Comparison of ENCODE assay signal across 16 cellular contexts in the genomic region with DNA sequence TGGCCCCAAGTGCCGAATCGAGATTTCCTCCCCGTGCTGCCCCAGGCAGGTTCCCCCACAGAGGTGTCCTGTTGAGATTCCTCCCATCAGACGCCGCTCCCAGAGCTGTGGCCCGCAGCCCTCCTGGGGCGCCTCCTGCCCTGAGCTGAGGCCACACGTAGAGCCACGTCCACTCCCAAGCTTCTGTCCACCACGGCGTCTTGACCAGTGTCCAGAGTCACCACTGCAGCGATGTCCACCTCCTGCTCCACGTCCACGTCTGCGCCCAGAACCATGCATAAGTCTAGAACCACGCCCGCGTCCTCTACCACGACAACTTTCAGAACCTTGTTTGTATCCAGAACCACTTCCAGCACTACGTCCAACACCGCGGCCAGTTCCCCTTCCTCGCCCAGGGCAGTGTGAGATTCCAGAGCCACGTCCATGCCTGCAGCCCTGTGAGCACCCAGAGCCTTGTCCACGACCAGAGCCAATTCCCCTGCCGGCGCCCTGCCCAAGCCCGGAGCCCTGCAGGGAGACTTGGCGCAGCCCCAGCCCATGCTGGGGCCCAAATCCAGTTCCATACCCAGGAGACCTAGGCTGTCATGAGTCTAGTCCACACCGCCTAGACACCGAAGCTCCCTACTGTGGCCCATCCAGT. TPM values are rescaled to one million over a fixed set of nuclear protein-coding genes. Genes with fewer than 3 reads are reported as not detected.
DNase-seq lines count a peak whose midpoint lies in the region; ATAC-seq and TF ChIP-seq lines count a peak whose summit lies in the region.
"Had no signal": no experiment of that assay in that cellular context is flagged by ENCODE, and none has a peak within 500 bp of the region (broad histone marks: within the 10 kb centered on the region; RNA-seq: fewer than 3 reads in every experiment).

No MANE protein-coding gene starts in this region.

- ATAC-seq in SK-N-SH treated with all-trans-retinoic acid at 6 μM for 48 hours (peak; percentile 17; the same call in 2 of the 3 replicates), Right ventricle myocardium inferior (no peak)
- ATAC-seq: A549, GM23338 had no signal

- H3K9ac ChIP-seq in SK-N-SH (no peak overlapping the region), neuronal stem cell (ENCODE audit: low read depth, low read length, poor library complexity) (no peak overlapping the region)

- H3K9me3 ChIP-seq in SK-N-SH (no peaks in the 10 kb centered on the region), left ventricle myocardium inferior (replicated peaks) (no peaks in the 10 kb centered on the region), neuronal stem cell (replicated peaks in 1 of 2; ENCODE audit: control insufficient read depth in 2 of 2, insufficient read depth in 1 of 2, low read depth in 1 of 2, low read length in 2 of 2) (peaks cover 0 to 52% of the 10 kb centered on the region in 2 donors)
- H3K9me3 ChIP-seq: A549, Caco-2 had no signal

- no peak for TF ChIP-seq CTCF in SK-N-SH (IDR thresholded peaks at IDR 0.05)
- TF ChIP-seq CTCF in left ventricle myocardium inferior (IDR thresholded peaks at IDR 0.05; ENCODE audit: borderline replicate concordance), result no peak

- POLR2A ChIA-PET in SK-N-SH (lab: Yijun Ruan, JAX), result interaction anchor here (0.6 kb wide), 1 partner anchor 219 kb away, joined by 3 read pairs; no protein-coding TSS in a partner anchor

- H3K4me2 ChIP-seq in SK-N-SH (no peak overlapping the region), neuronal stem cell (ENCODE audit: insufficient read depth, low read length, poor library complexity, severe bottlenecking) (no peak overlapping the region)
- H3K4me2 ChIP-seq: A549, GM23338 had no signal

- H4K91ac ChIP-seq in neuronal stem cell (ENCODE audit: low read depth, low read length, poor library complexity), result no peak overlapping the region

- DNase-seq in SK-N-SH (no peak), Right ventricle myocardium inferior (ENCODE audit: missing footprints) (peak; percentile 67), left ventricle myocardium inferior (no peak), neuronal stem cell (ENCODE audit: low spot score) (no peak), cortex of kidney (lab: John Stamatoyannopoulos, UW) (no peak)
- DNase-seq in stimulated activated CD4-positive, alpha-beta T cell treated with anti-CD3 and anti-CD28 coated beads, Interleukin-1b, Interleukin-23, amount 100 ng/mL, for 48 hours, result no peak
- DNase-seq: AML-193; Caco-2; CD4-positive, alpha-beta T cell; HCEC 1CT had no signal

- no peak overlapping the region for H2AFZ ChIP-seq in SK-N-SH (ENCODE audit: low read depth)
- peak overlapping the region; percentile 17 for H2AFZ ChIP-seq in neuronal stem cell (ENCODE audit: low read length)
- H2AFZ ChIP-seq: GM23338 had no signal

- H3K18ac ChIP-seq in neuronal stem cell (ENCODE audit: low read length), result no peak overlapping the region

- no peak overlapping the region for H3K27ac ChIP-seq in SK-N-SH (ENCODE audit: low read depth in 2 of 2, low read length in 1 of 2)
- no peak overlapping the region for H3K27ac ChIP-seq in left ventricle myocardium inferior (replicated peaks)
- H3K27ac ChIP-seq in neuronal stem cell (replicated peaks; ENCODE audit: low read length), result no peak overlapping the region
- H3K27ac ChIP-seq: 22Rv1, A549, C4-2B had no signal

- 27% methylated on average over 21 of the region's 31 CpGs for WGBS in SK-N-SH (ENCODE audit: low lambda C conversion rate)
- WGBS in neuronal stem cell (ENCODE audit: extremely low coverage in 2 of 2, insufficient read length in 2 of 2, insufficient replicate concordance in 1 of 2), 2 donors, result no CpG with 5 or more reads among the region's 31 CpGs

- H3K4me1 ChIP-seq in SK-N-SH (ENCODE audit: control insufficient read depth in 1 of 2, insufficient read depth in 2 of 2, low read depth in 1 of 2, low read length in 1 of 2), result no peaks in the 10 kb centered on the region
- H3K4me1 ChIP-seq in left ventricle myocardium inferior, result no peaks in the 10 kb centered on the region
- no peaks in the 10 kb centered on the region for H3K4me1 ChIP-seq in neuronal stem cell (ENCODE audit: control insufficient read depth in 2 of 2, insufficient read depth in 1 of 2, low read depth in 1 of 2, low read length in 2 of 2)
- H3K4me1 ChIP-seq: A549, Caco-2 had no signal

- H3K4me3 ChIP-seq in SK-N-SH (ENCODE audit: low read depth in 2 of 2, low read length in 1 of 2) (no peak overlapping the region), left ventricle myocardium inferior (no peak overlapping the region), neuronal stem cell (ENCODE audit: low read length in 2 of 2) (peak overlapping the region in 1 of 2 donors; percentile 65)
- H3K4me3 ChIP-seq: A549, GM23338 had no signal

- no peak overlapping the region for H2BK15ac ChIP-seq in neuronal stem cell (ENCODE audit: low read length)

- intact Hi-C loops in Right ventricle myocardium inferior (cut with DNase I) (no loop called here), left ventricle myocardium inferior (cut with micrococcal nuclease) (no loop called here)

- H2BK5ac ChIP-seq in neuronal stem cell (ENCODE audit: low read length), result no peak overlapping the region

- H3F3A ChIP-seq in SK-N-SH (replicated peaks; ENCODE audit: insufficient read depth), result no peaks in the 10 kb centered on the region

- H2BK120ac ChIP-seq in neuronal stem cell (ENCODE audit: low read depth, low read length), result no peak overlapping the region

- no peak overlapping the region for H3K14ac ChIP-seq in neuronal stem cell (ENCODE audit: low read length)

- H2AK5ac ChIP-seq in neuronal stem cell (ENCODE audit: low read depth, low read length), result no peak overlapping the region

- CTCF ChIA-PET in SK-N-SH (lab: Yijun Ruan, JAX), result no interaction called here

- TF ChIP-seq RAD21 in SK-N-SH (IDR thresholded peaks at IDR 0.05; ENCODE audit: low read length), result no peak

- peaks cover 28% of the 10 kb centered on the region; the same call in 1 of the 2 replicates for H3K27me3 ChIP-seq in SK-N-SH (ENCODE audit: insufficient read depth)
- peaks cover 17% of the 10 kb centered on the region for H3K27me3 ChIP-seq in left ventricle myocardium inferior (ENCODE audit: low read depth)
- H3K27me3 ChIP-seq in neuronal stem cell (ENCODE audit: control insufficient read depth in 3 of 3, insufficient read depth in 3 of 3, low read depth in 1 of 3, low read length in 3 of 3), result no peaks in the 10 kb centered on the region

- no peak overlapping the region for H4K8ac ChIP-seq in neuronal stem cell (ENCODE audit: low read depth, low read length)

- no peak overlapping the region for H2BK12ac ChIP-seq in neuronal stem cell (ENCODE audit: low read length)

- no peaks in the 10 kb centered on the region for H3K36me3 ChIP-seq in SK-N-SH (replicated peaks in 1 of 2; ENCODE audit: control insufficient read depth in 1 of 2, insufficient read depth in 2 of 2, low read length in 1 of 2)
- H3K36me3 ChIP-seq in left ventricle myocardium inferior, result no peaks in the 10 kb centered on the region
- no peaks in the 10 kb centered on the region for H3K36me3 ChIP-seq in neuronal stem cell (replicated peaks in 1 of 2; ENCODE audit: control insufficient read depth in 2 of 2, insufficient read depth in 2 of 2, low read length in 2 of 2)

- no peaks in the 10 kb centered on the region for H3K79me1 ChIP-seq in neuronal stem cell (ENCODE audit: low read depth, low read length)

- TF ChIP-seq EP300 in SK-N-SH (IDR thresholded peaks at IDR 0.05; ENCODE audit: borderline replicate concordance in 1 of 2, low read depth in 1 of 2, low read length in 1 of 2), result no peak

- H4K20me1 ChIP-seq in SK-N-SH (ENCODE audit: insufficient read depth), result no peaks in the 10 kb centered on the region

- H3K79me2 ChIP-seq in SK-N-SH (ENCODE audit: insufficient read depth), result no peaks in the 10 kb centered on the region

- no peak overlapping the region for H3K4ac ChIP-seq in neuronal stem cell (ENCODE audit: low read length)

- peak overlapping the region; percentile 13 for H3K23ac ChIP-seq in neuronal stem cell (ENCODE audit: low read depth, low read length, poor library complexity)

- no peaks in the 10 kb centered on the region for H3K9me2 ChIP-seq in SK-N-SH

TF ChIP-seq in SK-N-SH treated with all-trans-retinoic acid at 6 μM for 48 hours, 23 proteins besides CTCF, POLR2A, EP300 and RAD21 (continues in another document):
- TF ChIP-seq ESRRG (CRISPR knock-in tag; IDR thresholded peaks at IDR 0.05), result no peak
- TF ChIP-seq CSDC2 (CRISPR knock-in tag; IDR thresholded peaks at IDR 0.05), result no peak
- TF ChIP-seq OSR1 (CRISPR knock-in tag; IDR thresholded peaks at IDR 0.05), result no peak

TF ChIP-seq in SK-N-SH, 30 proteins besides CTCF, POLR2A, EP300 and RAD21 (continues in another document):
- TF ChIP-seq NFIC (IDR thresholded peaks at IDR 0.05; ENCODE audit: borderline replicate concordance), result no peak

RNA-seq across cellular contexts. Expression of gene KPRP, which starts 2.8 kb away (rescaled TPM):
- not detected in 2 replicates for polyA plus RNA-seq in SK-N-SH (2012; rRNA removed)
- not detected in 2 replicates for polyA plus RNA-seq in SK-N-SH (2012; cell fraction: cytosol; rRNA removed)
- polyA plus RNA-seq in SK-N-SH (2012; cell fraction: nucleus; rRNA removed), result not detected in 2 replicates
- total RNA-seq in Right ventricle myocardium inferior, result not detected
- not detected for total RNA-seq in left ventricle myocardium inferior
- not detected for polyA plus RNA-seq in neuronal stem cell (2013, experiment 1 of 2)
- not detected for polyA plus RNA-seq in neuronal stem cell (2013, experiment 2 of 2)
- total RNA-seq: Caco-2; CD4-positive, alpha-beta T cell; GM23338 had no signal
- polyA plus RNA-seq: A549, BJ, GM23338 had no signal

RNA-seq across cellular contexts. Expression of gene LCE1F, which starts 14.3 kb away (rescaled TPM):
- polyA plus RNA-seq in SK-N-SH (2012; rRNA removed), result not detected in 2 replicates
- polyA plus RNA-seq in SK-N-SH (2012; cell fraction: cytosol; rRNA removed), result not detected in 2 replicates
- polyA plus RNA-seq in SK-N-SH (2012; cell fraction: nucleus; rRNA removed), result not detected in 2 replicates
- not detected for total RNA-seq in Right ventricle myocardium inferior
- total RNA-seq in left ventricle myocardium inferior, result not detected
- polyA plus RNA-seq in neuronal stem cell (2013, experiment 1 of 2), result not detected
- not detected for polyA plus RNA-seq in neuronal stem cell (2013, experiment 2 of 2)
- total RNA-seq: Caco-2; CD4-positive, alpha-beta T cell; GM23338 had no signal
- polyA plus RNA-seq: A549, BJ, GM23338 had no signal

RNA-seq across cellular contexts. Expression of gene LCE1E, which starts 25.4 kb away (rescaled TPM):
- not detected in 2 replicates for polyA plus RNA-seq in SK-N-SH (2012; rRNA removed)
- polyA plus RNA-seq in SK-N-SH (2012; cell fraction: cytosol; rRNA removed), result 0.03 TPM in 2 replicates
- polyA plus RNA-seq in SK-N-SH (2012; cell fraction: nucleus; rRNA removed), result not detected in 2 replicates
- total RNA-seq in Right ventricle myocardium inferior, result not detected
- not detected for total RNA-seq in left ventricle myocardium inferior
- polyA plus RNA-seq in neuronal stem cell (2013, experiment 1 of 2), result not detected
- not detected for polyA plus RNA-seq in neuronal stem cell (2013, experiment 2 of 2)
- total RNA-seq: Caco-2; CD4-positive, alpha-beta T cell; GM23338 had no signal
- polyA plus RNA-seq: A549, BJ, GM23338 had no signal

RNA-seq across cellular contexts. Expression of gene LCE1D, which starts 35.9 kb away (rescaled TPM):
- not detected in 2 replicates for polyA plus RNA-seq in SK-N-SH (2012; rRNA removed)
- polyA plus RNA-seq in SK-N-SH (2012; cell fraction: cytosol; rRNA removed), result not detected in 2 replicates
- polyA plus RNA-seq in SK-N-SH (2012; cell fraction: nucleus; rRNA removed), result not detected in 2 replicates
- total RNA-seq in Right ventricle myocardium inferior (not detected), left ventricle myocardium inferior (not detected)
- not detected for polyA plus RNA-seq in neuronal stem cell (2013, experiment 1 of 2)
- polyA plus RNA-seq in neuronal stem cell (2013, experiment 2 of 2), result not detected
- total RNA-seq: Caco-2; CD4-positive, alpha-beta T cell; GM23338 had no signal
- polyA plus RNA-seq: A549, BJ, GM23338 had no signal

RNA-seq across cellular contexts. Expression of gene LCE1C, which starts 45.8 kb away (rescaled TPM):
- polyA plus RNA-seq in SK-N-SH (2012; rRNA removed), result not detected in 2 replicates
- polyA plus RNA-seq in SK-N-SH (2012; cell fraction: cytosol; rRNA removed), result not detected in 2 replicates
- not detected in 2 replicates for polyA plus RNA-seq in SK-N-SH (2012; cell fraction: nucleus; rRNA removed)
- not detected for total RNA-seq in Right ventricle myocardium inferior
- not detected for total RNA-seq in left ventricle myocardium inferior
- not detected for polyA plus RNA-seq in neuronal stem cell (2013, experiment 1 of 2)
- not detected for polyA plus RNA-seq in neuronal stem cell (2013, experiment 2 of 2)
- total RNA-seq: Caco-2; CD4-positive, alpha-beta T cell; GM23338 had no signal
- polyA plus RNA-seq: A549, BJ, GM23338 had no signal
